Comparison of ENCODE assay signal across 19 cellular contexts in the genomic region with DNA sequence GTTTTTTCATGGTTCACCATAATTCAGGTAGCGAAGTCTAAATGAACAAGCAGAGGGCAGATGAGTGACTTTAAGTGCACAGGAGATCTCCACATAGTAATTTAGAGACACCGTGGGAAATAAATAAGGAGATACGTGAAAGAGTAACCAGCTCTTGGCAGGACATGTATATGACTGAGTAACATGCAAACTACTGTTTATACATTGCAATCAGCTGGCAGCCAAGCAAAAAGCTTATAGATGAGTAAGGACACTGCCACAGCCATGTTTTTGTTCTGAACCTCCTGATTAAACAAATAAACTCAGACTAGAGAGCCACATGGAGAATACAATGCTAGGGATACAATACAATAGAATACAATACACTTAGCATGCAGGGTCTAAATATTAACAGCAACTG.
DNase-seq lines count a peak whose midpoint lies in the region; ATAC-seq and TF ChIP-seq lines count a peak whose summit lies in the region.
"Had no signal": no experiment of that assay in that cellular context is flagged by ENCODE, and none has a peak within 500 bp of the region (broad histone marks: within the 10 kb centered on the region; RNA-seq: fewer than 3 reads in every experiment).

No MANE protein-coding gene starts in this region.

- TF ChIP-seq CTCF in LNCaP clone FGC (IDR thresholded peaks at IDR 0.05; ENCODE audit: control insufficient read depth, extremely low read depth, insufficient read depth) (no peak), epithelial cell of esophagus (IDR thresholded peaks at IDR 0.05; ENCODE audit: insufficient read depth, low read depth, low read length, missing control alignments) (no peak), osteocyte (IDR thresholded peaks at IDR 0.05) (no peak)

- H3K4me3 ChIP-seq in LNCaP clone FGC (ENCODE audit: low read depth, low read length) (no peak overlapping the region), epithelial cell of esophagus (ENCODE audit: low read length) (no peak overlapping the region)
- H3K4me3 ChIP-seq: BLaER1, SK-N-MC had no signal

- no peak overlapping the region for H3K4me3 Mint-ChIP-seq in osteocyte (ENCODE audit: unreplicated experiment)
- H3K4me3 Mint-ChIP-seq: CD4-positive, alpha-beta memory T cell had no signal

- intact Hi-C loops in cardiac septum (cut with DNase I) = no loop called here

- H3K4me1 Mint-ChIP-seq in osteocyte (ENCODE audit: unreplicated experiment) = no peaks in the 10 kb centered on the region
- H3K4me1 Mint-ChIP-seq: CD4-positive, alpha-beta memory T cell had no signal

- DNase-seq in COR-L47 (lab: John Stamatoyannopoulos, UW) (peak; percentile 49), LNCaP clone FGC (ENCODE audit: low read depth) (peak; percentile 77), NCI-H526 treated with DMSO at 0.1 percent for 48 hours (lab: John Stamatoyannopoulos, UW) (peak; percentile 67), epithelial cell of esophagus (ENCODE audit: low read depth) (peak; percentile 50), cardiac septum (ENCODE audit: low spot score) (no peak), NCI-H2196 (lab: John Stamatoyannopoulos, UW; ENCODE audit: unreplicated experiment) (no peak), osteocyte (ENCODE audit: extremely low spot score, unreplicated experiment) (no peak), left lobe of liver (ENCODE audit: low spot score) (no peak)
- DNase-seq: CD4-positive, alpha-beta memory T cell; DND-41; KBM-7; NCI-H1417 treated with DMSO at 0.1 percent for 48 hours; NCI-H2029; NCI-H524; OCI-M1; SHP77 had no signal

- no peaks in the 10 kb centered on the region for H3K36me3 Mint-ChIP-seq in osteocyte (ENCODE audit: unreplicated experiment)
- H3K36me3 Mint-ChIP-seq: CD4-positive, alpha-beta memory T cell had no signal

- peaks cover 3% of the 10 kb centered on the region for H3K27me3 Mint-ChIP-seq in osteocyte (ENCODE audit: unreplicated experiment)
- H3K27me3 Mint-ChIP-seq: CD4-positive, alpha-beta memory T cell had no signal

- H3K27ac Mint-ChIP-seq in osteocyte (ENCODE audit: unreplicated experiment) = no peak overlapping the region
- H3K27ac Mint-ChIP-seq: CD4-positive, alpha-beta memory T cell had no signal

- no peak for ATAC-seq in left lobe of liver
- ATAC-seq: HepG2 had no signal

- H3K9me3 Mint-ChIP-seq in osteocyte (ENCODE audit: unreplicated experiment) = no peaks in the 10 kb centered on the region

Comparison
In these comparisons a context has a peak if more than half of its experiments do, and no peak if none do; other contexts are left out.
1. DNase-seq: peak in COR-L47 (single experiment), LNCaP clone FGC (single experiment), NCI-H526 treated with DMSO at 0.1 percent for 48 hours (single experiment) and epithelial cell of esophagus (single experiment); none in cardiac septum (single experiment), NCI-H2196 (single experiment), osteocyte (single experiment) and left lobe of liver (single experiment).